Comparison of ENCODE assay signal across 9 cellular contexts in the genomic region with DNA sequence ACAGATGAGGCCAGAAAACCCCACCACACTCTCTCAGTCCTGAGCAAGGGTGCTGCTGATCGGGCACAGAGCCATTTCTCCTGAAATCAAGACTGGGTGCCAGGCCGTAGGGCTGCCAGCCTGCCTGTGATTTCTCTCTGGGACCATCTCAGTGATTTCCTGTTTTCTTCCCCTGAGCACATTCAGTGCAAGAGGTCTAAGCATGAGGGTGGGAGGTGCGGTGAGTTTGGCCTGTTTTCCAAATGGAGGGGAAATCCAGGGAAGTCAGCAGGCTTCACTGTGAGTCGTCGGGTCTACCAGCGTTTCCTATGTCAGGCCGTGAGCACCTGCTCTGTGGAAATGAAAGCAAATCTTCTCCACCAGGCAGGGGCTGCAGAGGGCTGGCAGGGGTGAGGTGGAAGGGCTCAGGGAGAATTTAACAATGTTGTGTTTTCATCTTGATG.
DNase-seq lines count a peak whose midpoint lies in the region; ATAC-seq and TF ChIP-seq lines count a peak whose summit lies in the region.
"Had no signal": no experiment of that assay in that cellular context is flagged by ENCODE, and none has a peak within 500 bp of the region (broad histone marks: within the 10 kb centered on the region; RNA-seq: fewer than 3 reads in every experiment).

No MANE protein-coding gene starts in this region.

- peak overlapping the region; percentile 93 to 99 (median 98) for H3K27ac Mint-ChIP-seq in naive B cell

- no peaks in the 10 kb centered on the region for H3K79me2 ChIP-seq in smooth muscle cell (ENCODE audit: low read depth)
- H3K79me2 ChIP-seq in mesendoderm (ENCODE audit: control insufficient read depth, insufficient read depth, low read length): no peaks in the 10 kb centered on the region

- no peak overlapping the region for H3K23ac ChIP-seq in mesendoderm (ENCODE audit: low read length)

- ATAC-seq in naive B cell (ENCODE audit: low read depth in 2 of 2): peak; percentile 28 to 34
- ATAC-seq in GM18907 (IDR thresholded peaks at IDR 0.05; ENCODE audit: unreplicated experiment): no peak

- H3K4me3 ChIP-seq in adrenal gland: no peak overlapping the region
- H3K4me3 ChIP-seq in smooth muscle cell: no peak overlapping the region
- no peak overlapping the region for H3K4me3 ChIP-seq in mesendoderm (ENCODE audit: low read length)

- H3K36me3 Mint-ChIP-seq in naive B cell: peaks cover 17 to 39% of the 10 kb centered on the region in 2 donors

- H3F3A ChIP-seq in smooth muscle cell (ENCODE audit: low read depth): no peaks in the 10 kb centered on the region

- peak overlapping the region; percentile 72 to 86 (median 80) for H3K4me3 Mint-ChIP-seq in naive B cell

- H3K27me3 ChIP-seq in adrenal gland (no peaks in the 10 kb centered on the region), smooth muscle cell (ENCODE audit: low read depth) (no peaks in the 10 kb centered on the region), mesendoderm (ENCODE audit: insufficient read depth, low read length, poor library complexity) (no peaks in the 10 kb centered on the region)

- H4K8ac ChIP-seq in mesendoderm (ENCODE audit: low read depth, low read length): no peak overlapping the region

- H2AK5ac ChIP-seq in mesendoderm (ENCODE audit: low read length): no peak overlapping the region

- no peak overlapping the region for H3K18ac ChIP-seq in mesendoderm (ENCODE audit: low read length)

- H2BK15ac ChIP-seq in mesendoderm (replicated peaks; ENCODE audit: low read depth): no peak overlapping the region

- intact Hi-C loops in adrenal gland (cut with DNase I): no loop called here

- H3K4me1 ChIP-seq in adrenal gland (replicated peaks in 1 of 2) (peaks cover 0 to 17% of the 10 kb centered on the region in 2 donors), smooth muscle cell (ENCODE audit: low read depth) (no peaks in the 10 kb centered on the region), mesendoderm (ENCODE audit: control insufficient read depth, low read depth, low read length) (no peaks in the 10 kb centered on the region)

- peaks cover 10% of the 10 kb centered on the region for H3K79me1 ChIP-seq in mesendoderm (ENCODE audit: low read length)

- 52 to 58% (median 55%) methylated on average over 7 of the region's 7 CpGs for WGBS in adrenal gland, 4 donors
- WGBS in smooth muscle cell (ENCODE audit: low lambda C conversion rate): 75% methylated on average over 7 of the region's 7 CpGs
- WGBS in mesendoderm (ENCODE audit: extremely low coverage, insufficient coverage, low lambda C conversion rate): no CpG with 5 or more reads among the region's 7 CpGs

- no peak for TF ChIP-seq POLR2A in adrenal gland (IDR thresholded peaks at IDR 0.05)

- H3K36me3 ChIP-seq in adrenal gland (replicated peaks in 1 of 2) (no peaks in the 10 kb centered on the region), smooth muscle cell (ENCODE audit: low read depth) (no peaks in the 10 kb centered on the region), mesendoderm (ENCODE audit: control insufficient read depth, insufficient read depth, low read length) (no peaks in the 10 kb centered on the region)

- peak; percentile 41 for DNase-seq in Ammon's horn (ENCODE audit: low spot score)
- DNase-seq in NCI-H2029 (lab: John Stamatoyannopoulos, UW): peak; percentile 55
- DNase-seq in adrenal gland: peak in 2 of 7 donors; percentile 10 to 23
- peak; percentile 64 for DNase-seq in naive B cell
- DNase-seq in globus pallidus (ENCODE audit: low spot score): no peak
- DNase-seq in smooth muscle cell (lab: John Stamatoyannopoulos, UW; ENCODE audit: unreplicated experiment): no peak
- DNase-seq in mesendoderm: no peak

- no peak overlapping the region for H3K4ac ChIP-seq in mesendoderm (ENCODE audit: low read depth, low read length)

- H2BK120ac ChIP-seq in mesendoderm (ENCODE audit: low read depth, low read length): no peak overlapping the region

- no peak for TF ChIP-seq CTCF in adrenal gland (IDR thresholded peaks at IDR 0.05)
- no peak for TF ChIP-seq CTCF in smooth muscle cell (IDR thresholded peaks at IDR 0.05; ENCODE audit: borderline replicate concordance, insufficient read depth, poor library complexity, severe bottlenecking)

- H3K9me3 Mint-ChIP-seq in naive B cell: peaks cover 0 to 10% (median 4%) of the 10 kb centered on the region in 7 donors

- H2AFZ ChIP-seq in smooth muscle cell (ENCODE audit: low read depth): no peak overlapping the region

- no peak overlapping the region for H2BK5ac ChIP-seq in mesendoderm (ENCODE audit: low read length)

- H3K56ac ChIP-seq in mesendoderm (ENCODE audit: low read length): no peak overlapping the region

- H4K5ac ChIP-seq in mesendoderm (ENCODE audit: low read length): no peak overlapping the region

- H3K27ac ChIP-seq in adrenal gland (peak overlapping the region in 4 of 5 donors; percentile 13 to 86 (median 48)), smooth muscle cell (ENCODE audit: low read depth) (no peak overlapping the region), mesendoderm (ENCODE audit: low read depth, low read length) (no peak overlapping the region)
- H3K27ac ChIP-seq: VCaP had no signal

- no peaks in the 10 kb centered on the region for H3K27me3 Mint-ChIP-seq in naive B cell

- H3K9me3 ChIP-seq in adrenal gland (replicated peaks in 1 of 3): no peaks in the 10 kb centered on the region
- H3K9me3 ChIP-seq in smooth muscle cell (replicated peaks; ENCODE audit: low read depth): no peaks in the 10 kb centered on the region

- H4K20me1 ChIP-seq in smooth muscle cell (ENCODE audit: low read depth): no peaks in the 10 kb centered on the region

- peaks cover 61 to 96% (median 90%) of the 10 kb centered on the region in 3 donors for H3K4me1 Mint-ChIP-seq in naive B cell

- H3K4me2 ChIP-seq in smooth muscle cell: no peak overlapping the region
- no peak overlapping the region for H3K4me2 ChIP-seq in mesendoderm (ENCODE audit: low read length)

- H3K9ac ChIP-seq in smooth muscle cell (ENCODE audit: low read depth): no peak overlapping the region
- H3K9ac ChIP-seq in mesendoderm (ENCODE audit: low read length): no peak overlapping the region

Comparison
In these comparisons a context has a peak if more than half of its experiments do, and no peak if none do; other contexts are left out.
1. DNase-seq: peak in Ammon's horn (single experiment), NCI-H2029 (single experiment) and naive B cell (single experiment); none in globus pallidus (single experiment), smooth muscle cell (single experiment) and mesendoderm (single experiment).
2. H3K27ac ChIP-seq: peak in adrenal gland (4 of 5); none in smooth muscle cell (single experiment) and mesendoderm (single experiment).